In the genomic region with DNA sequence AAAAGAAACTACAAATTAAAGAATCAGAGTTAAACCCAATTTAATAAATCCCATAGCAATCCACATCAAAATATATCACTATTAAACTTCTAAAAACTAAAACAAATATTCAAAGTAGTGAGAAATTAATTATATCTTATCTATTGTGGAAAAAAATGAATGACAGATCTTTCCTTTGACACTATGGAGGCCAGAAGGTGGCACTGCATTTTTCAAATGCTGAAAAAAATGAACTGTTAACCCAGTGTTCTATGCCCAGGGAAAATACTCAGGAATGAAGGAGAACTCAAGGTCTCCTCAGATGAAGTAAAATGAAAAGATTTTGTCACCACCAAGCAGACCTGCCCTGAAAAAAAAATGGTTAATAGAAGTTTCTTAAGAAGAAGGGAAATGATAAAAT, we compare ENCODE assay signal across 31 cellular contexts. TPM values are rescaled to one million over a fixed set of nuclear protein-coding genes. Genes with fewer than 3 reads are reported as not detected.
A peak's percentile ranks its signal among the peaks of the same experiment; 100 is the strongest.
DNase-seq lines count a peak whose midpoint lies in the region; ATAC-seq and TF ChIP-seq lines count a peak whose summit lies in the region.
"Had no signal": no experiment of that assay in that cellular context is flagged by ENCODE, and none has a peak within 500 bp of the region (broad histone marks: within the 10 kb centered on the region; RNA-seq: fewer than 3 reads in every experiment).

No MANE protein-coding gene starts in this region.

- H3K4me1 ChIP-seq in hepatocyte (ENCODE audit: insufficient read depth) (no peaks in the 10 kb centered on the region), upper lobe of right lung (no peaks in the 10 kb centered on the region), BE2C (no peaks in the 10 kb centered on the region)
- H3K4me1 ChIP-seq: adrenal gland, HAP-1, thyroid gland had no signal

- no peaks in the 10 kb centered on the region for H3K9me2 ChIP-seq in hepatocyte (replicated peaks; ENCODE audit: insufficient read depth)

- H3K27ac ChIP-seq in C4-2B (no peak overlapping the region), hepatocyte (no peak overlapping the region), upper lobe of right lung (no peak overlapping the region)
- H3K27ac ChIP-seq: adrenal gland, PC-9, SK-N-MC, thyroid gland had no signal

- no peak overlapping the region for H2AFZ ChIP-seq in hepatocyte
- H2AFZ ChIP-seq: PC-9 had no signal

- no peaks in the 10 kb centered on the region for H3K79me2 ChIP-seq in hepatocyte

- H3K27me3 ChIP-seq in hepatocyte (no peaks in the 10 kb centered on the region), upper lobe of right lung (no peaks in the 10 kb centered on the region), BE2C (no peaks in the 10 kb centered on the region)
- H3K27me3 ChIP-seq: adrenal gland, thyroid gland had no signal

- DNase-seq in astrocyte of the spinal cord (ENCODE audit: low read depth, low spot score) (no peak), hepatocyte (ENCODE audit: low spot score) (no peak), upper lobe of right lung (no peak), BE2C (no peak), cortex of kidney (lab: John Stamatoyannopoulos, UW) (no peak)
- DNase-seq: activated CD4-positive, alpha-beta memory T cell treated with anti-CD3 and anti-CD28 coated beads for 36 hours; activated CD4-positive, CD25-positive, alpha-beta regulatory T cell; activated gamma-delta T cell treated with Interleukin-2 at 50 U/mL for 16 hours; adrenal gland; caudate nucleus; CD8-positive, alpha-beta T cell; effector CD4-positive, alpha-beta T cell; left colon; NCI-H1105; NCI-H2107; NCI-H524; PC-9; stimulated activated CD4-positive, alpha-beta T cell treated with anti-CD3 and anti-CD28 coated beads, Interleukin-2, amount 100 ng/mL, for 48 hours; stimulated activated naive CD4-positive, alpha-beta T cell treated with Interleukin-2 at 50 U/mL for 16 hours; T-helper 9 cell; thyroid gland had no signal

- ATAC-seq in upper lobe of right lung = no peak
- no peak for ATAC-seq in GM18861 (IDR thresholded peaks at IDR 0.05; ENCODE audit: unreplicated experiment)
- ATAC-seq: CD8-positive, alpha-beta T cell; left colon; natural killer cell treated with Interleukin-12 subunit alpha and Interleukin-12 subunit beta and Interleukin-15 and Interleukin-18, amount 100 ng/mL, for 72 hours had no signal

- no peak overlapping the region for H3K4me3 ChIP-seq in astrocyte of the spinal cord (ENCODE audit: low read depth, low read length)
- no peak overlapping the region for H3K4me3 ChIP-seq in hepatocyte
- no peak overlapping the region for H3K4me3 ChIP-seq in upper lobe of right lung
- no peak overlapping the region for H3K4me3 ChIP-seq in BE2C (ENCODE audit: low read depth, low read length)
- H3K4me3 ChIP-seq: adrenal gland, HAP-1, PC-9, SK-N-MC, smooth muscle cell, thyroid gland had no signal

- H3K9me3 ChIP-seq in hepatocyte (ENCODE audit: low read depth) (no peaks in the 10 kb centered on the region), upper lobe of right lung (no peaks in the 10 kb centered on the region), BE2C (no peaks in the 10 kb centered on the region)
- H3K9me3 ChIP-seq: HAP-1, thyroid gland had no signal

- no peaks in the 10 kb centered on the region for H3K36me3 ChIP-seq in hepatocyte (replicated peaks; ENCODE audit: insufficient read depth, low read depth)
- H3K36me3 ChIP-seq in upper lobe of right lung = no peaks in the 10 kb centered on the region
- no peaks in the 10 kb centered on the region for H3K36me3 ChIP-seq in BE2C
- H3K36me3 ChIP-seq: adrenal gland, HAP-1, thyroid gland had no signal

- in situ Hi-C loops in astrocyte of the spinal cord (cut with HindIII; ENCODE audit: low sequenced_read_pairs) = no loop called here

- H4K20me1 ChIP-seq in hepatocyte (ENCODE audit: insufficient read depth, poor library complexity, severe bottlenecking) = no peaks in the 10 kb centered on the region

- peak; percentile 39 for TF ChIP-seq CTCF in C4-2B (conservative IDR thresholded peaks at IDR 0.05)
- peak; percentile 20; the same call in 1 of the 2 replicates for TF ChIP-seq CTCF in LNCAP (IDR thresholded peaks at IDR 0.05)
- TF ChIP-seq CTCF in astrocyte of the spinal cord (IDR thresholded peaks at IDR 0.05; ENCODE audit: low read depth, low read length) = peak; percentile 9
- TF ChIP-seq CTCF in hepatocyte (IDR thresholded peaks at IDR 0.05; ENCODE audit: poor library complexity) = peak; percentile 23
- no peak for TF ChIP-seq CTCF in upper lobe of right lung (IDR thresholded peaks at IDR 0.05)
- no peak for TF ChIP-seq CTCF in BE2C (IDR thresholded peaks at IDR 0.05; ENCODE audit: low read depth, low read length)

- intact Hi-C loops in upper lobe of right lung (cut with DNase I) = no loop called here

- no peak overlapping the region for H3K4me2 ChIP-seq in hepatocyte
- H3K4me2 ChIP-seq: PC-9, smooth muscle cell had no signal

RNA-seq across cellular contexts. Expression of a gene that starts 27.7 kb away (rescaled TPM):
- total RNA-seq in hepatocyte = not detected in 2 replicates
- polyA plus RNA-seq in hepatocyte = not detected in 2 replicates
- not detected for total RNA-seq in upper lobe of right lung
- not detected for polyA plus RNA-seq in BE2C (2012; ENCODE audit: insufficient read depth, insufficient read length, low read depth)
- total RNA-seq: activated CD4-positive, alpha-beta memory T cell treated with anti-CD3 and anti-CD28 coated beads for 36 hours; adrenal gland; CD8-positive, alpha-beta T cell; left colon; LHCN-M2; mesothelial cell of epicardium; natural killer cell treated with Interleukin-12 subunit alpha and Interleukin-12 subunit beta and Interleukin-15 and Interleukin-18, amount 100 ng/mL, for 72 hours; PC-9; posterior vena cava; smooth muscle cell; thyroid gland had no signal
- polyA plus RNA-seq: adrenal gland, smooth muscle cell had no signal

Comparison
In these comparisons a context has a peak if more than half of its experiments do, and no peak if none do; other contexts are left out.
1. CTCF ChIP-seq: peak in C4-2B (single experiment), LNCAP (single experiment), astrocyte of the spinal cord (single experiment) and hepatocyte (single experiment); none in upper lobe of right lung (single experiment) and BE2C (single experiment).